28 cellular contexts compared by ENCODE assay signal in the genomic region with DNA sequence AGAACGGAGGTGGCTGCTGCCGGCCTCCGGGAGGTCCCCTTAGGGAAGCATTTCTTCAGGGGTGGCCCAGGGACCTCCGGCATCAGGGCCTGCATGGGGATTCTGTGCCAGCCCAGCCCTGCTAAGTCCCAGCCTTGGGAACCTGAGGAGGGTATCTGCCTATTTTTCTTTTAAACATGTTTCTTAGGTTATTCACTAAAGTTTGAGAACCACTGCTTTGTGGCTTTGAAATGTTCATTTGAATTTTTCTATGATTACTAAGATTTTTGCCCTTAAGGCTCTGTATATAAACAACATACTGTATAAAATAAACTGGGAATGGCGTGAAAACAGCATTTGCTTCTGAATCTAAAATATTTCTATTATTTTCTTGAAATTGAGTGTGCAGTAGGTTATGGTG.
"Had no signal": no experiment of that assay in that cellular context is flagged by ENCODE, and none has a peak within 500 bp of the region (broad histone marks: within the 10 kb centered on the region; RNA-seq: fewer than 3 reads in every experiment).

No MANE protein-coding gene starts in this region.

- H3K27me3 Mint-ChIP-seq: activated naive CD4-positive, alpha-beta T cell treated with anti-CD3 and anti-CD28 coated beads, Interleukin-2, amount 10 ng/mL, durations not matched to agents 7 days and 5 days; activated naive CD8-positive, alpha-beta T cell treated with anti-CD3 and anti-CD28 coated beads, Interleukin-2, amount 10 ng/mL, durations not matched to agents 7 days and 5 days; activated T-cell treated with anti-CD3 and anti-CD28 coated beads, Interleukin-2, amount 50 U/mL, for 24 hours; dendritic cell treated with granulocyte-macrophage colony-stimulating factor and Interleukin-4, amounts not matched to agents 40 ng/mL and 50 ng/mL, for 4 days; progenitor cell of endocrine pancreas; stimulated activated naive CD8-positive, alpha-beta T cell treated with anti-CD3 and anti-CD28 coated beads, Interleukin-15, Interleukin-2, amounts not matched to agents 100 ng/mL and 50 ng/mL, for 24 hours; T-helper 17 cell; type B pancreatic cell had no signal

- H3K9me3 Mint-ChIP-seq: activated naive CD4-positive, alpha-beta T cell treated with anti-CD3 and anti-CD28 coated beads, Interleukin-2, amount 10 ng/mL, durations not matched to agents 7 days and 5 days; activated naive CD8-positive, alpha-beta T cell treated with anti-CD3 and anti-CD28 coated beads, Interleukin-2, amount 10 ng/mL, durations not matched to agents 7 days and 5 days; activated T-cell treated with anti-CD3 and anti-CD28 coated beads, Interleukin-2, amount 50 U/mL, for 24 hours; dendritic cell treated with granulocyte-macrophage colony-stimulating factor and Interleukin-4, amounts not matched to agents 40 ng/mL and 50 ng/mL, for 4 days; nephron; stimulated activated naive CD8-positive, alpha-beta T cell treated with anti-CD3 and anti-CD28 coated beads, Interleukin-15, Interleukin-2, amounts not matched to agents 100 ng/mL and 50 ng/mL, for 24 hours; type B pancreatic cell had no signal

- H3K27ac Mint-ChIP-seq: activated naive CD4-positive, alpha-beta T cell treated with anti-CD3 and anti-CD28 coated beads, Interleukin-2, amount 10 ng/mL, durations not matched to agents 7 days and 5 days; activated naive CD8-positive, alpha-beta T cell treated with anti-CD3 and anti-CD28 coated beads, Interleukin-2, amount 10 ng/mL, durations not matched to agents 7 days and 5 days; activated T-cell treated with anti-CD3 and anti-CD28 coated beads, Interleukin-2, amount 50 U/mL, for 24 hours; dendritic cell treated with granulocyte-macrophage colony-stimulating factor and Interleukin-4, amounts not matched to agents 40 ng/mL and 50 ng/mL, for 4 days; nephron; progenitor cell of endocrine pancreas; stimulated activated naive CD8-positive, alpha-beta T cell treated with anti-CD3 and anti-CD28 coated beads, Interleukin-15, Interleukin-2, amounts not matched to agents 100 ng/mL and 50 ng/mL, for 24 hours; T-helper 17 cell; type B pancreatic cell had no signal

- H3K27ac ChIP-seq: esophagus squamous epithelium, gastrocnemius medialis, hepatocyte, neutrophil, right lobe of liver, uterus, WERI-Rb-1 had no signal

- H3K4me3 Mint-ChIP-seq: activated naive CD4-positive, alpha-beta T cell treated with anti-CD3 and anti-CD28 coated beads, Interleukin-2, amount 10 ng/mL, durations not matched to agents 7 days and 5 days; activated naive CD8-positive, alpha-beta T cell treated with anti-CD3 and anti-CD28 coated beads, Interleukin-2, amount 10 ng/mL, durations not matched to agents 7 days and 5 days; activated T-cell treated with anti-CD3 and anti-CD28 coated beads, Interleukin-2, amount 50 U/mL, for 24 hours; dendritic cell treated with granulocyte-macrophage colony-stimulating factor and Interleukin-4, amounts not matched to agents 40 ng/mL and 50 ng/mL, for 4 days; nephron; stimulated activated naive CD8-positive, alpha-beta T cell treated with anti-CD3 and anti-CD28 coated beads, Interleukin-15, Interleukin-2, amounts not matched to agents 100 ng/mL and 50 ng/mL, for 24 hours; T-helper 17 cell; type B pancreatic cell had no signal

- H3K27me3 ChIP-seq: esophagus squamous epithelium, gastrocnemius medialis, hepatocyte, neutrophil, right lobe of liver, uterus had no signal

- H2AFZ ChIP-seq: hepatocyte had no signal

- DNase-seq: activated CD4-positive, alpha-beta T cell treated with anti-CD3 and anti-CD28 coated beads for 48 hours; activated CD4-positive, alpha-beta T cell treated with anti-CD3 and anti-CD28 coated beads, Interleukin-2, amount 50 U/mL, for 48 hours; activated CD8-positive, alpha-beta memory T cell treated with anti-CD3 and anti-CD28 coated beads for 24 hours; activated gamma-delta T cell; activated naive CD4-positive, alpha-beta T cell treated with anti-CD3 and anti-CD28 coated beads, Interleukin-2, amount 10 ng/mL, durations not matched to agents 7 days and 5 days; activated naive CD8-positive, alpha-beta T cell treated with anti-CD3 and anti-CD28 coated beads, Interleukin-2, amount 10 ng/mL, durations not matched to agents 7 days and 5 days; activated T-cell treated with anti-CD3 and anti-CD28 coated beads, Interleukin-2, amount 50 U/mL, for 24 hours; amniotic stem cell; caudate nucleus; effector CD4-positive, alpha-beta T cell; esophagus squamous epithelium; gastrocnemius medialis; islet precursor cell; left ventricle myocardium superior; right lobe of liver; stimulated activated CD4-positive, alpha-beta T cell treated with anti-CD3 and anti-CD28 coated beads, Interleukin-4, amount 100 ng/mL, for 1 hour; T-helper 17 cell; T1000; uterus; WERI-Rb-1 had no signal

- ATAC-seq: activated CD4-positive, CD25-positive, alpha-beta regulatory T cell treated with anti-CD3 and anti-CD28 coated beads, Interleukin-2, amount 50 U/mL, for 24 hours; gastrocnemius medialis; left ventricle myocardium superior; T-helper 17 cell had no signal

- H3K4me3 ChIP-seq: esophagus squamous epithelium, gastrocnemius medialis, hepatocyte, right lobe of liver, uterus had no signal

- H3K9me3 ChIP-seq: esophagus squamous epithelium, gastrocnemius medialis, neutrophil, right lobe of liver, uterus had no signal

- H3K36me3 ChIP-seq: uterus had no signal

- H3K4me1 ChIP-seq: right lobe of liver, uterus had no signal

- H3K4me2 ChIP-seq: hepatocyte had no signal
